Comparison of ENCODE assay signal across 8 cellular contexts in genomic region chr10:130138479-130138866, GRCh38. TPM values are rescaled to one million over a fixed set of nuclear protein-coding genes. Genes with fewer than 3 reads are reported as not detected.
A peak's percentile ranks its signal among the peaks of the same experiment; 100 is the strongest.
DNase-seq lines count a peak whose midpoint lies in the region; ATAC-seq and TF ChIP-seq lines count a peak whose summit lies in the region.

No MANE protein-coding gene starts in this region.

- ATAC-seq in T-cell (replicated peaks in 1 of 4) (no peak), foreskin keratinocyte (peak; percentile 82), upper lobe of left lung (ENCODE audit: low FRiP score in 2 of 2) (peak in 1 of 2 donors; percentile 88), left ventricle myocardium superior (no peak), GM21576 (IDR thresholded peaks at IDR 0.05; ENCODE audit: unreplicated experiment) (no peak)

- peaks cover 26% of the 10 kb centered on the region for H3K4me1 ChIP-seq in foreskin keratinocyte
- peaks cover 29 to 60% (median 36%) of the 10 kb centered on the region in 4 donors for H3K4me1 ChIP-seq in upper lobe of left lung
- H3K4me1 ChIP-seq in ovary (ENCODE audit: insufficient read depth) = peaks cover 18% of the 10 kb centered on the region

- peak overlapping the region; percentile 32 for H3K27ac ChIP-seq in foreskin keratinocyte
- H3K27ac ChIP-seq in upper lobe of left lung = peak overlapping the region; percentile 3 to 92 (median 58)
- H3K27ac ChIP-seq in ovary = no peak overlapping the region

- POLR2A ChIA-PET in T-cell (lab: Charles Lee) = interaction anchor here in 1 of 2 donors (0.7 kb wide), 1 partner anchor 37 kb away, joined by 3 read pairs; no protein-coding TSS in a partner anchor

- H3K36me3 ChIP-seq in upper lobe of left lung = no peaks in the 10 kb centered on the region
- H3K36me3 ChIP-seq in ovary = no peaks in the 10 kb centered on the region

- TF ChIP-seq POLR2A in upper lobe of left lung (IDR thresholded peaks at IDR 0.05) = no peak
- no peak for TF ChIP-seq POLR2A in ovary (IDR thresholded peaks at IDR 0.05)

- no peak overlapping the region; the same call in 1 of the 2 replicates for H3K4me3 ChIP-seq in AG10803 (ENCODE audit: low read length)
- peak overlapping the region in 1 of 4 donors; percentile 97 for H3K4me3 ChIP-seq in upper lobe of left lung
- no peak overlapping the region for H3K4me3 ChIP-seq in ovary

- CTCF ChIA-PET in T-cell (lab: Charles Lee) = interaction anchor here in 1 of 2 donors (0.7 kb wide), 1 partner anchor 31 kb away, joined by 3 read pairs; no protein-coding TSS in a partner anchor

- H3K9me3 Mint-ChIP-seq in T-cell = no peaks in the 10 kb centered on the region

- TF ChIP-seq EP300 in upper lobe of left lung (IDR thresholded peaks at IDR 0.05) (peak in 1 of 4 donors; percentile 59), ovary (IDR thresholded peaks at IDR 0.05) (no peak)

- DNase-seq in AG10803 (ENCODE audit: low read depth) (peak; percentile 29), HPDE6-E6E7 (ENCODE audit: extremely low spot score) (peak; percentile 92), T-cell (no peak), foreskin keratinocyte (peak; percentile 94 to 96), upper lobe of left lung (peak in 1 of 2 donors; percentile 84), ovary (no peak), left ventricle myocardium superior (no peak)

- H3K4me1 Mint-ChIP-seq in T-cell = peaks cover 53 to 66% (median 65%) of the 10 kb centered on the region in 3 donors

- H3K27me3 Mint-ChIP-seq in T-cell = peaks cover 0 to 2% of the 10 kb centered on the region in 2 donors

- WGBS in upper lobe of left lung, 2 donors = 53 to 58% methylated on average over 3 of the region's 3 CpGs
- WGBS in ovary, 3 donors = 73 to 81% (median 73%) methylated on average over 3 of the region's 3 CpGs

- H3K4me3 Mint-ChIP-seq in T-cell = peak overlapping the region; percentile 80 to 84 (median 84)

- H3K27me3 ChIP-seq in foreskin keratinocyte (no peaks in the 10 kb centered on the region), upper lobe of left lung (no peaks in the 10 kb centered on the region), ovary (no peaks in the 10 kb centered on the region)

- intact Hi-C loops in ovary (cut with DNase I) (no loop called here), left ventricle myocardium superior (cut with micrococcal nuclease) (no loop called here)

- H3K27ac Mint-ChIP-seq in T-cell = no peak overlapping the region

- peaks cover 17% of the 10 kb centered on the region for H3K36me3 Mint-ChIP-seq in T-cell

- H3K9me3 ChIP-seq in upper lobe of left lung (no peaks in the 10 kb centered on the region), ovary (no peaks in the 10 kb centered on the region)

- TF ChIP-seq CTCF in AG10803 (conservative IDR thresholded peaks at IDR 0.05; ENCODE audit: low read length) (no peak), foreskin keratinocyte (conservative IDR thresholded peaks at IDR 0.05) (no peak), upper lobe of left lung (IDR thresholded peaks at IDR 0.05) (no peak), ovary (IDR thresholded peaks at IDR 0.05) (no peak)

RNA-seq across cellular contexts. Expression of gene GLRX3, which starts 2.3 kb away (rescaled TPM):
- 10 to 100 TPM; 32.4 to 40.7 (median 35.4) TPM for total RNA-seq in T-cell
- 172 and 175 TPM in 2 replicates for total RNA-seq in foreskin keratinocyte
- 190 and 200 TPM in 2 replicates for polyA plus RNA-seq in foreskin keratinocyte
- 10 to 100 TPM; 21.8 to 64.2 (median 45.7) TPM for total RNA-seq in upper lobe of left lung
- total RNA-seq in ovary = 10 to 100 TPM; 25.5 to 62.3 (median 46.1) TPM
- 10 to 100 TPM; 36.2 to 58.3 TPM for polyA plus RNA-seq in ovary
- 64.8 TPM for total RNA-seq in left ventricle myocardium superior

RNA-seq across cellular contexts. Expression of gene C10orf143, which starts 27.8 kb away (rescaled TPM):
- 10 to 100 TPM in 4 of 5 donors, 1 to 10 TPM in 1; 7.6 to 14.6 (median 12.3) TPM for total RNA-seq in T-cell
- 0.65 and 1.1 TPM in 2 replicates for total RNA-seq in foreskin keratinocyte
- polyA plus RNA-seq in foreskin keratinocyte = 1.5 and 2.4 TPM in 2 replicates
- total RNA-seq in upper lobe of left lung = 1 to 10 TPM in 4 of 6 donors, under 1 TPM in 1, not detected in 1; 0.55 to 6.0 (median 4.4) TPM
- 10 to 100 TPM in 1 of 7 donors, 1 to 10 TPM in 6; 3.1 to 10.3 (median 5.9) TPM for total RNA-seq in ovary
- 1 to 10 TPM; 5.7 to 7.2 TPM for polyA plus RNA-seq in ovary
- total RNA-seq in left ventricle myocardium superior = 1.3 TPM

Comparison
In these comparisons a context has a peak if more than half of its experiments do, and no peak if none do; other contexts are left out.
1. DNase-seq: peak in AG10803 (single experiment), HPDE6-E6E7 (single experiment) and foreskin keratinocyte (2 of 2); none in T-cell (0 of 34), ovary (0 of 5) and left ventricle myocardium superior (single experiment).
2. H3K27ac ChIP-seq: peak in foreskin keratinocyte (single experiment) and upper lobe of left lung (4 of 4); none in ovary (0 of 2).